Comparison of ENCODE assay signal across 1 cellular context in the genomic region with DNA sequence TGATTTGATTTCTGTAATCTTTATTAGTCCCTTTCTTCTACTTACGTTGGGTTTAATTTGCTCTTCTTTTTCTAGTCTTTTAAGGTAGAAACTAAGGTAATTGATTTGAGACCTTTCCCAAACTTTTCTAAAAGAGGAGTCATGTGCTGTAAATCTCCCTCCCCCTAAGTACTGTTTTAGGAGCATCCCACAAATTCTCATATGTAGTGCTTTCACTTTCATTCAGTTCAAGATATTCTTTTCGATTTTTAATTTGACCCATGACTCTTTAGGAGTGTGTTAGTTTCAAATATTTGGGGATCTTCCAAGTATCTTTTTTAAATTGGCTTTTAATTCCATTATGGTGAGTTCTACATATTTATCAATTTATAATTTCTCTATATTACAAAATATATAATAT.
TF ChIP-seq lines count a peak whose summit lies in the region.

No MANE protein-coding gene starts in this region.

TF ChIP-seq in HepG2, 621 proteins besides CTCF, POLR2A, EP300 and RAD21:
- no peak for TF ChIP-seq ZNF790 (CRISPR knock-in tag; IDR thresholded peaks at IDR 0.05; ENCODE audit: borderline replicate concordance)
- TF ChIP-seq, protein P1, sequence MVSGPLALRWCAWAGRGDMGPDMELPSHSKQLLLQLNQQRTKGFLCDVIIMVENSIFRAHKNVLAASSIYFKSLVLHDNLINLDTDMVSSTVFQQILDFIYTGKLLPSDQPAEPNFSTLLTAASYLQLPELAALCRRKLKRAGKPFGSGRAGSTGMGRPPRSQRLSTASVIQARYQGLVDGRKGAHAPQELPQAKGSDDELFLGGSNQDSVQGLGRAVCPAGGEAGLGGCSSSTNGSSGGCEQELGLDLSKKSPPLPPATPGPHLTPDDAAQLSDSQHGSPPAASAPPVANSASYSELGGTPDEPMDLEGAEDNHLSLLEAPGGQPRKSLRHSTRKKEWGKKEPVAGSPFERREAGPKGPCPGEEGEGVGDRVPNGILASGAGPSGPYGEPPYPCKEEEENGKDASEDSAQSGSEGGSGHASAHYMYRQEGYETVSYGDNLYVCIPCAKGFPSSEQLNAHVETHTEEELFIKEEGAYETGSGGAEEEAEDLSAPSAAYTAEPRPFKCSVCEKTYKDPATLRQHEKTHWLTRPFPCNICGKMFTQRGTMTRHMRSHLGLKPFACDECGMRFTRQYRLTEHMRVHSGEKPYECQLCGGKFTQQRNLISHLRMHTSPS (CRISPR knock-in tag; IDR thresholded peaks at IDR 0.05; ENCODE audit: low read depth): no peak
- TF ChIP-seq ZFY (CRISPR knock-in tag; IDR thresholded peaks at IDR 0.05): no peak
- TF ChIP-seq, protein P2, sequence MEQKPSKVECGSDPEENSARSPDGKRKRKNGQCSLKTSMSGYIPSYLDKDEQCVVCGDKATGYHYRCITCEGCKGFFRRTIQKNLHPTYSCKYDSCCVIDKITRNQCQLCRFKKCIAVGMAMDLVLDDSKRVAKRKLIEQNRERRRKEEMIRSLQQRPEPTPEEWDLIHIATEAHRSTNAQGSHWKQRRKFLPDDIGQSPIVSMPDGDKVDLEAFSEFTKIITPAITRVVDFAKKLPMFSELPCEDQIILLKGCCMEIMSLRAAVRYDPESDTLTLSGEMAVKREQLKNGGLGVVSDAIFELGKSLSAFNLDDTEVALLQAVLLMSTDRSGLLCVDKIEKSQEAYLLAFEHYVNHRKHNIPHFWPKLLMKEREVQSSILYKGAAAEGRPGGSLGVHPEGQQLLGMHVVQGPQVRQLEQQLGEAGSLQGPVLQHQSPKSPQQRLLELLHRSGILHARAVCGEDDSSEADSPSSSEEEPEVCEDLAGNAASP (CRISPR knock-in tag; IDR thresholded peaks at IDR 0.05; ENCODE audit: borderline replicate concordance): no peak
- TF ChIP-seq POLR2AphosphoS5 (IDR thresholded peaks at IDR 0.05; ENCODE audit: low read depth, low read length): no peak
- no peak for TF ChIP-seq ZC3H13 (CRISPR knock-in tag; IDR thresholded peaks at IDR 0.05)
- TF ChIP-seq, protein P3, sequence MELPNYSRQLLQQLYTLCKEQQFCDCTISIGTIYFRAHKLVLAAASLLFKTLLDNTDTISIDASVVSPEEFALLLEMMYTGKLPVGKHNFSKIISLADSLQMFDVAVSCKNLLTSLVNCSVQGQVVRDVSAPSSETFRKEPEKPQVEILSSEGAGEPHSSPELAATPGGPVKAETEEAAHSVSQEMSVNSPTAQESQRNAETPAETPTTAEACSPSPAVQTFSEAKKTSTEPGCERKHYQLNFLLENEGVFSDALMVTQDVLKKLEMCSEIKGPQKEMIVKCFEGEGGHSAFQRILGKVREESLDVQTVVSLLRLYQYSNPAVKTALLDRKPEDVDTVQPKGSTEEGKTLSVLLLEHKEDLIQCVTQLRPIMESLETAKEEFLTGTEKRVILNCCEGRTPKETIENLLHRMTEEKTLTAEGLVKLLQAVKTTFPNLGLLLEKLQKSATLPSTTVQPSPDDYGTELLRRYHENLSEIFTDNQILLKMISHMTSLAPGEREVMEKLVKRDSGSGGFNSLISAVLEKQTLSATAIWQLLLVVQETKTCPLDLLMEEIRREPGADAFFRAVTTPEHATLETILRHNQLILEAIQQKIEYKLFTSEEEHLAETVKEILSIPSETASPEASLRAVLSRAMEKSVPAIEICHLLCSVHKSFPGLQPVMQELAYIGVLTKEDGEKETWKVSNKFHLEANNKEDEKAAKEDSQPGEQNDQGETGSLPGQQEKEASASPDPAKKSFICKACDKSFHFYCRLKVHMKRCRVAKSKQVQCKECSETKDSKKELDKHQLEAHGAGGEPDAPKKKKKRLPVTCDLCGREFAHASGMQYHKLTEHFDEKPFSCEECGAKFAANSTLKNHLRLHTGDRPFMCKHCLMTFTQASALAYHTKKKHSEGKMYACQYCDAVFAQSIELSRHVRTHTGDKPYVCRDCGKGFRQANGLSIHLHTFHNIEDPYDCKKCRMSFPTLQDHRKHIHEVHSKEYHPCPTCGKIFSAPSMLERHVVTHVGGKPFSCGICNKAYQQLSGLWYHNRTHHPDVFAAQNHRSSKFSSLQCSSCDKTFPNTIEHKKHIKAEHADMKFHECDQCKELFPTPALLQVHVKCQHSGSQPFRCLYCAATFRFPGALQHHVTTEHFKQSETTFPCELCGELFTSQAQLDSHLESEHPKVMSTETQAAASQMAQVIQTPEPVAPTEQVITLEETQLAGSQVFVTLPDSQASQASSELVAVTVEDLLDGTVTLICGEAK (IDR thresholded peaks at IDR 0.05): no peak
- TF ChIP-seq, protein P3 (CRISPR knock-in tag; IDR thresholded peaks at IDR 0.05): no peak
- no peak for TF ChIP-seq MTF1 (CRISPR knock-in tag; IDR thresholded peaks at IDR 0.05)
- no peak for TF ChIP-seq NPAS2 (CRISPR knock-in tag; IDR thresholded peaks at IDR 0.05; ENCODE audit: borderline replicate concordance)
- no peak for TF ChIP-seq SUZ12 (IDR thresholded peaks at IDR 0.05; ENCODE audit: low read depth, low read length)
- no peak for TF ChIP-seq ZNF768 (CRISPR knock-in tag; IDR thresholded peaks at IDR 0.05)
- TF ChIP-seq KDM5B (CRISPR knock-in tag; IDR thresholded peaks at IDR 0.05; ENCODE audit: borderline replicate concordance): no peak
- no peak for TF ChIP-seq ZNF510 (CRISPR knock-in tag; IDR thresholded peaks at IDR 0.05; ENCODE audit: low read depth)
- no peak for TF ChIP-seq TP53 (CRISPR knock-in tag; conservative IDR thresholded peaks at IDR 0.05)
- TF ChIP-seq ZFP36L1 (CRISPR knock-in tag; IDR thresholded peaks at IDR 0.05): no peak
- TF ChIP-seq, protein P4, sequence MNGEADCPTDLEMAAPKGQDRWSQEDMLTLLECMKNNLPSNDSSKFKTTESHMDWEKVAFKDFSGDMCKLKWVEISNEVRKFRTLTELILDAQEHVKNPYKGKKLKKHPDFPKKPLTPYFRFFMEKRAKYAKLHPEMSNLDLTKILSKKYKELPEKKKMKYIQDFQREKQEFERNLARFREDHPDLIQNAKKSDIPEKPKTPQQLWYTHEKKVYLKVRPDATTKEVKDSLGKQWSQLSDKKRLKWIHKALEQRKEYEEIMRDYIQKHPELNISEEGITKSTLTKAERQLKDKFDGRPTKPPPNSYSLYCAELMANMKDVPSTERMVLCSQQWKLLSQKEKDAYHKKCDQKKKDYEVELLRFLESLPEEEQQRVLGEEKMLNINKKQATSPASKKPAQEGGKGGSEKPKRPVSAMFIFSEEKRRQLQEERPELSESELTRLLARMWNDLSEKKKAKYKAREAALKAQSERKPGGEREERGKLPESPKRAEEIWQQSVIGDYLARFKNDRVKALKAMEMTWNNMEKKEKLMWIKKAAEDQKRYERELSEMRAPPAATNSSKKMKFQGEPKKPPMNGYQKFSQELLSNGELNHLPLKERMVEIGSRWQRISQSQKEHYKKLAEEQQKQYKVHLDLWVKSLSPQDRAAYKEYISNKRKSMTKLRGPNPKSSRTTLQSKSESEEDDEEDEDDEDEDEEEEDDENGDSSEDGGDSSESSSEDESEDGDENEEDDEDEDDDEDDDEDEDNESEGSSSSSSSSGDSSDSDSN (CRISPR knock-in tag; IDR thresholded peaks at IDR 0.05): no peak
- TF ChIP-seq, protein P5, sequence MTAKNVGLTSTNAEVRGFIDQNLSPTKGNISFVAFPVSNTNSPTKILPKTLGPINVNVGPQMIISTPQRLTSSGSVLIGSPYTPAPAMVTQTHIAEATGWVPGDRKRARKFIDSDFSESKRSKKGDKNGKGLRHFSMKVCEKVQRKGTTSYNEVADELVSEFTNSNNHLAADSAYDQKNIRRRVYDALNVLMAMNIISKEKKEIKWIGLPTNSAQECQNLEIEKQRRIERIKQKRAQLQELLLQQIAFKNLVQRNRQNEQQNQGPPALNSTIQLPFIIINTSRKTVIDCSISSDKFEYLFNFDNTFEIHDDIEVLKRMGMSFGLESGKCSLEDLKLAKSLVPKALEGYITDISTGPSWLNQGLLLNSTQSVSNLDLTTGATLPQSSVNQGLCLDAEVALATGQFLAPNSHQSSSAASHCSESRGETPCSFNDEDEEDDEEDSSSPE (CRISPR knock-in tag; IDR thresholded peaks at IDR 0.05): no peak
- TF ChIP-seq MTA3 (CRISPR knock-in tag; IDR thresholded peaks at IDR 0.05): no peak
